31 cellular contexts compared by ENCODE assay signal in the genomic region with DNA sequence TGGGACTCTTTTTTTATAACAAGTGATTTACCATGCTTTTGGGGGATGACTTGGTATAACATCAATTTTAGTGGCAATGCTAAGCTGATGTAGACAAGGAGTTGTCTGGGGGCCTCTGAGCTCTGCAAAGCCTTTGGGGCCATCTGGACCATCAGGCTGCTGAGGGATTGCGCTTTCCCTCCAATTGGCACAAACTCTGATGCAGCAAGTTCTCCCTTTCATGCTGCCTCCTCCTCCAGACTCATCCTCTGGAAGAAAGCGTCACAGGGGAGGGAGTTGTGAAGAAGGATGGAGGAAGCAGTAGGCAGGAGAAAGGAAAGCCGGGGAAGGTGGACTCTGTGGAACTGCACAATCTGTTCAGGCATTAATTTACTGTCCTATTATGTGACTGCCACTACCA.
"Had no signal": no experiment of that assay in that cellular context is flagged by ENCODE, and none has a peak within 500 bp of the region (broad histone marks: within the 10 kb centered on the region; RNA-seq: fewer than 3 reads in every experiment).

No MANE protein-coding gene starts in this region.

- H3K27me3 Mint-ChIP-seq: activated CD4-positive, alpha-beta memory T cell treated with anti-CD3 and anti-CD28 coated beads for 36 hours had no signal

- H3K4me3 Mint-ChIP-seq: activated CD4-positive, alpha-beta memory T cell treated with anti-CD3 and anti-CD28 coated beads for 36 hours; activated CD4-positive, alpha-beta T cell treated with anti-CD3 and anti-CD28 coated beads for 36 hours; activated CD4-positive, alpha-beta T cell treated with anti-CD3 and anti-CD28 coated beads, Interleukin-2, amount 10 ng/mL, durations not matched to agents 24 days and 14 days; activated CD8-positive, alpha-beta memory T cell treated with anti-CD3 and anti-CD28 coated beads, Interleukin-2, amount 10 ng/mL, durations not matched to agents 7 days and 5 days; activated CD8-positive, alpha-beta T cell treated with anti-CD3 and anti-CD28 coated beads, Interleukin-2, amount 10 ng/mL, durations not matched to agents 7 days and 5 days; activated naive CD4-positive, alpha-beta T cell treated with anti-CD3 and anti-CD28 coated beads, Interleukin-2, amount 10 ng/mL, durations not matched to agents 7 days and 5 days; activated naive CD8-positive, alpha-beta T cell treated with anti-CD3 and anti-CD28 coated beads, Interleukin-2, amount 10 ng/mL, durations not matched to agents 7 days and 5 days; activated T-cell treated with anti-CD3 and anti-CD28 coated beads, Interleukin-2, amount 50 U/mL, for 24 hours; activated T-cell treated with anti-CD3 and anti-CD28 coated beads, Interleukin-2, amount 50 U/mL, for 72 hours; brain; central memory CD8-positive, alpha-beta T cell; effector memory CD8-positive, alpha-beta T cell; T-cell; T-helper 1 cell treated with Interleukin-12 subunit alpha and Interleukin-12 subunit beta and Interleukin-4 antibody, amounts not matched to agents 30 μg/mL and 1 μg/mL, for 36 hours had no signal

- H3K4me1 Mint-ChIP-seq: activated CD4-positive, alpha-beta T cell treated with anti-CD3 and anti-CD28 coated beads for 36 hours; activated CD8-positive, alpha-beta memory T cell treated with anti-CD3 and anti-CD28 coated beads, Interleukin-2, amount 10 ng/mL, durations not matched to agents 7 days and 5 days; activated naive CD4-positive, alpha-beta T cell treated with anti-CD3 and anti-CD28 coated beads, Interleukin-2, amount 10 ng/mL, durations not matched to agents 7 days and 5 days; activated naive CD8-positive, alpha-beta T cell treated with anti-CD3 and anti-CD28 coated beads, Interleukin-2, amount 10 ng/mL, durations not matched to agents 7 days and 5 days; central memory CD8-positive, alpha-beta T cell; T-cell had no signal

- H3K9me3 Mint-ChIP-seq: activated CD4-positive, alpha-beta memory T cell treated with anti-CD3 and anti-CD28 coated beads for 36 hours; activated CD4-positive, alpha-beta T cell treated with anti-CD3 and anti-CD28 coated beads, Interleukin-2, amount 10 ng/mL, durations not matched to agents 24 days and 14 days; activated naive CD4-positive, alpha-beta T cell treated with anti-CD3 and anti-CD28 coated beads, Interleukin-2, amount 10 ng/mL, durations not matched to agents 7 days and 5 days; activated naive CD4-positive, alpha-beta T cell treated with anti-CD3 and anti-CD28 coated beads, Interleukin-2, amount 50 U/mL, for 72 hours; activated naive CD8-positive, alpha-beta T cell treated with anti-CD3 and anti-CD28 coated beads, Interleukin-2, amount 10 ng/mL, durations not matched to agents 7 days and 5 days; activated T-cell treated with anti-CD3 and anti-CD28 coated beads, Interleukin-2, amount 50 U/mL, for 24 hours; activated T-cell treated with anti-CD3 and anti-CD28 coated beads, Interleukin-2, amount 50 U/mL, for 72 hours; central memory CD8-positive, alpha-beta T cell; effector memory CD8-positive, alpha-beta T cell; T-cell; T-helper 1 cell treated with Interleukin-12 subunit alpha and Interleukin-12 subunit beta and Interleukin-4 antibody, amounts not matched to agents 30 μg/mL and 1 μg/mL, for 36 hours had no signal

- ATAC-seq: activated CD4-positive, alpha-beta T cell treated with anti-CD3 and anti-CD28 coated beads for 36 hours; activated CD8-positive, alpha-beta memory T cell treated with anti-CD3 and anti-CD28 coated beads, Interleukin-2, amount 10 ng/mL, durations not matched to agents 7 days and 5 days; activated CD8-positive, alpha-beta T cell treated with anti-CD3 and anti-CD28 coated beads, Interleukin-2, amount 10 ng/mL, durations not matched to agents 7 days and 5 days; activated naive CD4-positive, alpha-beta T cell treated with anti-CD3 and anti-CD28 coated beads, Interleukin-2, amount 50 U/mL, for 72 hours; activated T-cell treated with anti-CD3 and anti-CD28 coated beads, Interleukin-2, amount 50 U/mL, for 72 hours; effector memory CD8-positive, alpha-beta T cell; foreskin keratinocyte; gastrocnemius medialis; heart left ventricle; T-cell had no signal

- H3K27ac Mint-ChIP-seq: activated CD4-positive, alpha-beta memory T cell treated with anti-CD3 and anti-CD28 coated beads for 36 hours; activated CD4-positive, alpha-beta T cell treated with anti-CD3 and anti-CD28 coated beads for 36 hours; activated CD4-positive, alpha-beta T cell treated with anti-CD3 and anti-CD28 coated beads, Interleukin-2, amount 10 ng/mL, durations not matched to agents 24 days and 14 days; activated CD8-positive, alpha-beta memory T cell treated with anti-CD3 and anti-CD28 coated beads, Interleukin-2, amount 10 ng/mL, durations not matched to agents 7 days and 5 days; activated CD8-positive, alpha-beta T cell treated with anti-CD3 and anti-CD28 coated beads, Interleukin-2, amount 10 ng/mL, durations not matched to agents 7 days and 5 days; activated naive CD4-positive, alpha-beta T cell treated with anti-CD3 and anti-CD28 coated beads, Interleukin-2, amount 10 ng/mL, durations not matched to agents 7 days and 5 days; activated naive CD4-positive, alpha-beta T cell treated with anti-CD3 and anti-CD28 coated beads, Interleukin-2, amount 50 U/mL, for 72 hours; activated naive CD8-positive, alpha-beta T cell treated with anti-CD3 and anti-CD28 coated beads, Interleukin-2, amount 10 ng/mL, durations not matched to agents 7 days and 5 days; activated T-cell treated with anti-CD3 and anti-CD28 coated beads, Interleukin-2, amount 50 U/mL, for 24 hours; activated T-cell treated with anti-CD3 and anti-CD28 coated beads, Interleukin-2, amount 50 U/mL, for 72 hours; brain; effector memory CD8-positive, alpha-beta T cell; T-cell; T-helper 1 cell treated with Interleukin-12 subunit alpha and Interleukin-12 subunit beta and Interleukin-4 antibody, amounts not matched to agents 30 μg/mL and 1 μg/mL, for 36 hours had no signal

- H3K27ac ChIP-seq: ascending aorta, coronary artery, esophagus muscularis mucosa, foreskin keratinocyte, gastrocnemius medialis, heart left ventricle had no signal

- DNase-seq: activated CD4-positive, alpha-beta memory T cell treated with anti-CD3 and anti-CD28 coated beads for 36 hours; activated CD4-positive, alpha-beta T cell treated with anti-CD3 and anti-CD28 coated beads for 36 hours; activated CD4-positive, alpha-beta T cell treated with anti-CD3 and anti-CD28 coated beads, Interleukin-2, amount 10 ng/mL, durations not matched to agents 24 days and 14 days; activated CD4-positive, CD25-positive, alpha-beta regulatory T cell; activated CD4-positive, CD25-positive, alpha-beta regulatory T cell treated with anti-CD3 and anti-CD28 coated beads, Interleukin-2, amount 50 U/mL, for 72 hours; activated CD8-positive, alpha-beta memory T cell treated with anti-CD3 and anti-CD28 coated beads, Interleukin-2, amount 10 ng/mL, durations not matched to agents 7 days and 5 days; activated CD8-positive, alpha-beta memory T cell treated with anti-CD3 and anti-CD28 coated beads, Interleukin-2, amount 50 U/mL, for 4 hours; activated CD8-positive, alpha-beta T cell treated with anti-CD3 and anti-CD28 coated beads, Interleukin-2, amount 10 ng/mL, durations not matched to agents 7 days and 5 days; activated gamma-delta T cell; activated naive CD4-positive, alpha-beta T cell; activated naive CD4-positive, alpha-beta T cell treated with anti-CD3 and anti-CD28 coated beads, Interleukin-2, amount 10 ng/mL, durations not matched to agents 7 days and 5 days; activated naive CD8-positive, alpha-beta T cell treated with anti-CD3 and anti-CD28 coated beads, Interleukin-2, amount 10 ng/mL, durations not matched to agents 7 days and 5 days; activated T-cell treated with anti-CD3 and anti-CD28 coated beads, Interleukin-2, amount 50 U/mL, for 24 hours; activated T-cell treated with anti-CD3 and anti-CD28 coated beads, Interleukin-2, amount 50 U/mL, for 72 hours; dermis blood vessel endothelial cell; effector CD4-positive, alpha-beta T cell; effector memory CD8-positive, alpha-beta T cell; erythroblast; foreskin keratinocyte; gastrocnemius medialis; glutamatergic neuron; heart left ventricle; T-cell; T1000 had no signal
